Comparison of ENCODE assay signal across 13 cellular contexts in the genomic region with DNA sequence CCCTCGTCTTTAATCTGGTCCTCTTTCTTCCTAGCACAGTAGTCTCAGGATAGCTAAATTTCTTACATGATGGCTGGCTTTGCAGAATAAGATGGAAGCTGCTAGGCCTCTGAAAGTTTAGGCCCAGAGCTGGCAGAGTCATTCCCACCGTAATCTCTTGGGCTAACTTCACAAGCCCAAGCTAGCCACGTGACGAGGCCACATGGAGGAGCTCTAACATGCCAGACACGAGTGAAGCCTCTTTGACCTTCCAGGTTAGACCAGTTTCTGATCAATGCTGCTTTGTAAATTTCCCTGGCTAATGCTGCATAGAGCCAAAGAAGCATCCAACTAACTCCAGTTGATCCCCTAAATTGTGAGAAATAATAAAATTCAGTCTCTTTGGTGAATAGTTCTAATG. TPM values are rescaled to one million over a fixed set of nuclear protein-coding genes. Genes with fewer than 3 reads are reported as not detected.
DNase-seq lines count a peak whose midpoint lies in the region; ATAC-seq, FAIRE-seq and TF ChIP-seq lines count a peak whose summit lies in the region.
"Had no signal": no experiment of that assay in that cellular context is flagged by ENCODE, and none has a peak within 500 bp of the region (broad histone marks: within the 10 kb centered on the region; RNA-seq: fewer than 3 reads in every experiment).

No MANE protein-coding gene starts in this region.

- peak overlapping the region; percentile 62; the same call in 1 of the 2 replicates for H2AFZ ChIP-seq in Karpas-422 (ENCODE audit: low read length)
- no peak overlapping the region for H2AFZ ChIP-seq in GM12878 (ENCODE audit: control insufficient read depth, low read depth, low read length)

- SMC1A ChIA-PET in GM12878 (lab: Charles Lee; ENCODE audit: uncharacterized antibody, unreplicated experiment): interaction anchor here (1.3 kb wide), 1 partner anchor 10 kb away, joined by 4 read pairs; no protein-coding TSS in a partner anchor

- no peaks in the 10 kb centered on the region for H4K20me1 ChIP-seq in Karpas-422 (ENCODE audit: insufficient read depth, low read depth, low read length)
- H4K20me1 ChIP-seq in GM12878 (ENCODE audit: control insufficient read depth, insufficient read depth): no peaks in the 10 kb centered on the region

- POLR2A ChIA-PET in GM12878 (lab: Charles Lee): no interaction called here

- no peaks in the 10 kb centered on the region for H3K9me3 ChIP-seq in Karpas-422 (ENCODE audit: low read length)
- no peaks in the 10 kb centered on the region for H3K9me3 ChIP-seq in GM12878 (replicated peaks; ENCODE audit: control insufficient read depth, insufficient read depth, low read length)
- H3K9me3 ChIP-seq in Peyer's patch: no peaks in the 10 kb centered on the region

- CTCF ChIA-PET in GM12878 (lab: Yijun Ruan, JAX): interaction anchor here (0.7 kb wide), 1 partner anchor 578 kb away, joined by 3 read pairs; no protein-coding TSS in a partner anchor

- DNase-seq in ELF-1 (ENCODE audit: low read depth, low spot score) (peak; percentile 61), Karpas-422 (no peak), GM12878 (ENCODE audit: low read depth, low spot score) (no peak), mucosa of gallbladder (ENCODE audit: low spot score) (peak; percentile 11), Peyer's patch (no peak)
- DNase-seq in stimulated activated naive CD4-positive, alpha-beta T cell treated with Interleukin-2 at 50 U/mL for 16 hours (lab: John Stamatoyannopoulos, UW): no peak
- DNase-seq in central memory CD4-positive, alpha-beta T cell: no peak
- DNase-seq: activated naive CD8-positive, alpha-beta T cell treated with anti-CD3 and anti-CD28 coated beads, Interleukin-2, amount 10 ng/mL, durations not matched to agents 7 days and 5 days; DMS 273 treated with DMSO at 0.1 percent for 48 hours; natural killer cell; NCI-H1436; T1000 had no signal

- 0 out of 2 replicates have a peak, but pooled peaks have one; percentile 19 for TF ChIP-seq RAD21 in GM12878 (IDR thresholded peaks at IDR 0.05; ENCODE audit: insufficient read depth, low read depth, low read length)

- no TSS peak for BruUV-seq in GM12878 (replicated peaks; lab: Mats Ljungman, UMichigan)

- intact Hi-C loops in GM12878 (cut with micrococcal nuclease; ENCODE audit: unreplicated experiment): loop anchor here (5.0 to 10.0 kb wide), 2 partner anchors 560 to 727 kb away; no protein-coding TSS in a partner anchor

- no peak overlapping the region for H3K9ac ChIP-seq in Karpas-422 (ENCODE audit: low read length)
- no peak overlapping the region for H3K9ac ChIP-seq in GM12878 (ENCODE audit: control insufficient read depth, insufficient read depth, low read length)

- no peaks in the 10 kb centered on the region for H3K27me3 ChIP-seq in Karpas-422 (ENCODE audit: low read length)
- H3K27me3 ChIP-seq in GM12878 (replicated peaks in 1 of 2; ENCODE audit: control insufficient read depth in 2 of 2, insufficient read depth in 2 of 2, low read length in 1 of 2): no peaks in the 10 kb centered on the region
- no peaks in the 10 kb centered on the region for H3K27me3 ChIP-seq in Peyer's patch

- no peak for FAIRE-seq in GM12878 (lab: Jason Lieb, UNC)
- FAIRE-seq: colon had no signal

- no peaks in the 10 kb centered on the region for H3K9me2 ChIP-seq in Karpas-422 (replicated peaks; ENCODE audit: insufficient read depth, low read length)

- no peak overlapping the region for H3K4me3 ChIP-seq in Karpas-422 (ENCODE audit: low read length)
- H3K4me3 ChIP-seq in GM12878: no peak overlapping the region
- no peak overlapping the region for H3K4me3 ChIP-seq in Peyer's patch

- H3K27ac ChIP-seq in Karpas-422 (ENCODE audit: low read length): no peak overlapping the region
- no peak overlapping the region for H3K27ac ChIP-seq in GM12878 (ENCODE audit: control insufficient read depth, insufficient read depth)
- no peak overlapping the region for H3K27ac ChIP-seq in Peyer's patch

- no peak for TF ChIP-seq POLR2A in GM12878 (IDR thresholded peaks at IDR 0.05; ENCODE audit: low read depth, low read length)
- TF ChIP-seq POLR2A in Peyer's patch (IDR thresholded peaks at IDR 0.05): no peak

- TF ChIP-seq CTCF in GM12878 (IDR thresholded peaks at IDR 0.05 in 2 of 3, conservative IDR thresholded peaks at IDR 0.05 in 1 of 3; ENCODE audit: control insufficient read depth in 2 of 3, extremely low read depth in 1 of 3, insufficient read depth in 1 of 3, low read depth in 3 of 3, low read length in 3 of 3): 0 out of 6 replicates have a peak, but pooled peaks of 1 of the 3 experiments have one; percentile 11
- TF ChIP-seq CTCF in Peyer's patch (IDR thresholded peaks at IDR 0.05): no peak

- WGBS in GM12878 (ENCODE audit: insufficient coverage, insufficient replicate concordance, low lambda C conversion rate, missing lambda C conversion rate): 47% methylated on average over 5 of the region's 5 CpGs

- ATAC-seq in GM12878: 0 out of 3 replicates have a peak, but pooled peaks have one; percentile 14
- ATAC-seq: natural killer cell had no signal

- H3K36me3 ChIP-seq in Karpas-422 (ENCODE audit: insufficient read depth, low read length) (no peaks in the 10 kb centered on the region), GM12878 (ENCODE audit: control insufficient read depth in 2 of 2, insufficient read depth in 2 of 2, low read length in 1 of 2) (no peaks in the 10 kb centered on the region), Peyer's patch (no peaks in the 10 kb centered on the region)

- TF ChIP-seq EP300 in GM12878 (IDR thresholded peaks at IDR 0.05; ENCODE audit: borderline replicate concordance in 1 of 2, control insufficient read depth in 1 of 2, low read depth in 2 of 2, low read length in 2 of 2): no peak

- in situ Hi-C loops in GM12878 (cut with MboI): loop anchor here (10.0 kb wide), 1 partner anchor 727 kb away; no protein-coding TSS in a partner anchor

- no peaks in the 10 kb centered on the region for H3K79me2 ChIP-seq in Karpas-422 (ENCODE audit: low read length)
- no peaks in the 10 kb centered on the region for H3K79me2 ChIP-seq in GM12878 (ENCODE audit: control insufficient read depth, insufficient read depth, low read length)

- H3K4me2 ChIP-seq in Karpas-422 (ENCODE audit: low read depth, low read length, poor library complexity, severe bottlenecking): no peak overlapping the region
- no peak overlapping the region for H3K4me2 ChIP-seq in GM12878 (ENCODE audit: control insufficient read depth, insufficient read depth)

- H3K4me1 ChIP-seq in Karpas-422 (ENCODE audit: low read length) (no peaks in the 10 kb centered on the region), GM12878 (ENCODE audit: control insufficient read depth, insufficient read depth, low read length) (no peaks in the 10 kb centered on the region), Peyer's patch (no peaks in the 10 kb centered on the region)

- RAD21 ChIA-PET in GM12878 (lab: Charles Lee; ENCODE audit: unreplicated experiment): interaction anchor here (1.3 kb wide), 1 partner anchor 707 kb away, joined by 3 read pairs; no protein-coding TSS in a partner anchor

TF ChIP-seq in GM12878, 131 proteins besides CTCF, POLR2A, EP300 and RAD21 (continues in another document):
- TF ChIP-seq BRCA1 (IDR thresholded peaks at IDR 0.05; ENCODE audit: low read depth, low read length) (no peak), IKZF2 (IDR thresholded peaks at IDR 0.05) (no peak), RAD51 (IDR thresholded peaks at IDR 0.05) (no peak), JUNB (IDR thresholded peaks at IDR 0.05) (no peak), MYB (IDR thresholded peaks at IDR 0.05; ENCODE audit: borderline replicate concordance, low read depth, low read length) (no peak), BHLHE40 (IDR thresholded peaks at IDR 0.05; ENCODE audit: borderline replicate concordance in 1 of 2, low read depth in 2 of 2, low read length in 1 of 2) (no peak), CEBPB (IDR thresholded peaks at IDR 0.05; ENCODE audit: borderline replicate concordance in 1 of 2, low read depth in 2 of 2, low read length in 2 of 2) (no peak), EZH2 (IDR thresholded peaks at IDR 0.05; ENCODE audit: borderline replicate concordance, control insufficient read depth, low read depth, low read length) (no peak)

RNA-seq across cellular contexts. Expression of a gene that starts 9.5 kb away (rescaled TPM):
- 16.8 and 30.7 TPM in 2 replicates for total RNA-seq in Karpas-422 (2014; rRNA removed; shearing (Covaris generic); ENCODE audit: low replicate concordance)
- 73.9 and 74.1 TPM in 2 replicates for total RNA-seq in GM12878 (2013; cell fraction: nucleolus; rRNA removed)
- total RNA-seq in GM12878 (2014; rRNA removed): 20.1 and 29.3 TPM in 2 replicates
- total RNA-seq in GM12878 (2014; rRNA removed; fragmentation: Illumina TruSeq; extraction: Trizol): 53.6 and 53.7 TPM in 2 replicates
- 35.6 and 42.6 TPM in 2 replicates for total RNA-seq in GM12878 (2021)
- 10.8 TPM for polyA plus RNA-seq in GM12878 (2011; ENCODE audit: low read depth)
- 17.1 and 40.9 TPM in 2 replicates for polyA plus RNA-seq in GM12878 (2011; rRNA removed)
- polyA plus RNA-seq in GM12878 (2011; cell fraction: cytosol; rRNA removed): 2.5 and 3.2 TPM in 2 replicates
- polyA plus RNA-seq in GM12878 (2011; cell fraction: nucleus; rRNA removed): 24.7 and 28.0 TPM in 2 replicates
- 7.8 and 11.3 TPM in 2 replicates for polyA plus RNA-seq in GM12878 (2012)
- 30.3 and 49.6 TPM in 2 replicates for polyA plus RNA-seq in GM12878 (2014; fragmentation: Illumina TruSeq; extraction: Trizol)
- 10 to 100 TPM; 10.2 to 17.5 TPM for polyA plus RNA-seq in GM12878 (2014; fragmentation: Nextera tagmentation; extraction: Ambion mirVana)
- polyA plus RNA-seq in GM12878 (2014; rRNA removed): 10.8 and 16.9 TPM in 2 replicates
- 10 to 100 TPM; 40.6 to 41.4 TPM for polyA plus RNA-seq in GM12878 (2016; fragmentation: Nextera tagmentation; extraction: Ambion mirVana)
- polyA minus RNA-seq in GM12878 (2011; rRNA and poly(A)+ RNA removed): 26.8 and 29.6 TPM in 2 replicates
- polyA minus RNA-seq in GM12878 (2011; cell fraction: cytosol; rRNA and poly(A)+ RNA removed): 7.1 and 7.5 TPM in 2 replicates
- 29.7 and 38.2 TPM in 2 replicates for polyA minus RNA-seq in GM12878 (2011; cell fraction: nucleus; rRNA and poly(A)+ RNA removed)
- total RNA-seq in mucosa of gallbladder: 2.2 TPM
- total RNA-seq in Peyer's patch: 10 to 100 TPM in 1 of 4 donors, 1 to 10 TPM in 3; 2.3 to 10.7 (median 7.1) TPM

Comparison
In these comparisons a context has a peak if more than half of its experiments do, and no peak if none do; other contexts are left out.
1. DNase-seq: peak in ELF-1 (single experiment) and mucosa of gallbladder (single experiment); none in Karpas-422 (single experiment), GM12878 (single experiment), stimulated activated naive CD4-positive, alpha-beta T cell treated with Interleukin-2 at 50 U/mL for 16 hours (single experiment), Peyer's patch (0 of 3) and central memory CD4-positive, alpha-beta T cell (single experiment).